In genomic region chr21:28226563-28226962, GRCh38 we compare ENCODE assay signal across 25 cellular contexts.
"Had no signal": no experiment of that assay in that cellular context is flagged by ENCODE, and none has a peak within 500 bp of the region (broad histone marks: within the 10 kb centered on the region; RNA-seq: fewer than 3 reads in every experiment).

No MANE protein-coding gene starts in this region.

- H3K9ac ChIP-seq: neural progenitor cell, parathyroid adenoma had no signal

- H3K4me2 ChIP-seq: neural progenitor cell had no signal

- H3K4me3 ChIP-seq: neural progenitor cell, ovary, psoas muscle, right lobe of liver, sigmoid colon, stomach, thoracic aorta, thyroid gland, tibial nerve, upper lobe of right lung, uterus had no signal

- H3K4me1 ChIP-seq: neural progenitor cell, parathyroid adenoma, psoas muscle, right lobe of liver, upper lobe of right lung, uterus had no signal

- H3K9me3 ChIP-seq: ovary, psoas muscle, right lobe of liver, sigmoid colon, stomach, thoracic aorta, thyroid gland, tibial nerve, upper lobe of right lung, uterus had no signal

- ATAC-seq: naive thymus-derived CD8-positive, alpha-beta T cell; natural killer cell treated with Interleukin-12 subunit alpha and Interleukin-12 subunit beta and Interleukin-15 and Interleukin-18, amount 100 ng/mL, for 72 hours; psoas muscle; right cardiac atrium; stimulated activated effector memory CD8-positive, alpha-beta T cell treated with anti-CD3 and anti-CD28 coated beads, Interleukin-12 subunit alpha, Interleukin-12 subunit beta, amount 100 ng/mL, for 72 hours; stimulated activated naive B cell treated with anti-CD40 and anti-IgM and Interleukin-4, amounts not matched to agents 10 μg/mL and 1 μg/mL and 100 μg/mL, for 72 hours; upper lobe of right lung had no signal

- H3K27ac ChIP-seq: neural progenitor cell, ovary, parathyroid adenoma, psoas muscle, right lobe of liver, sigmoid colon, stomach, thoracic aorta, thyroid gland, tibial nerve, upper lobe of right lung had no signal

- H3K36me3 ChIP-seq: neural progenitor cell, ovary, right lobe of liver, sigmoid colon, stomach, thoracic aorta, thyroid gland, tibial nerve, upper lobe of right lung, uterus had no signal

- H2AFZ ChIP-seq: neural progenitor cell, parathyroid adenoma had no signal

- H3K27me3 ChIP-seq: neural progenitor cell, ovary, right lobe of liver, sigmoid colon, stomach, thyroid gland, tibial nerve, upper lobe of right lung, uterus had no signal

- DNase-seq: naive thymus-derived CD8-positive, alpha-beta T cell; occipital lobe; ovary; posterior cingulate gyrus; psoas muscle; sigmoid colon; small intestine; stimulated activated CD4-positive, alpha-beta T cell treated with anti-CD3 and anti-CD28 coated beads, Interleukin-15, amount 100 ng/mL, for 24 hours; stimulated activated CD4-positive, alpha-beta T cell treated with anti-CD3 and anti-CD28 coated beads, Interleukin-2, amount 100 ng/mL, for 24 hours; stimulated activated CD4-positive, alpha-beta T cell treated with anti-CD3 and anti-CD28 coated beads, Interleukin-2, amount 100 ng/mL, for 48 hours; stimulated activated CD4-positive, alpha-beta T cell treated with anti-CD3 and anti-CD28 coated beads, Interleukin-4, amount 100 ng/mL, for 24 hours; stimulated activated naive B cell treated with anti-CD40 and anti-IgM and Interleukin-4, amounts not matched to agents 10 μg/mL and 1 μg/mL and 100 μg/mL, for 72 hours; stimulated activated naive CD4-positive, alpha-beta T cell treated with Interleukin-2 at 50 U/mL for 16 hours; stomach; thyroid gland; upper lobe of right lung; uterus had no signal
